ENCODE assay signal across 14 cellular contexts in genomic region chr21:45408271-45408791, GRCh38. TPM values are rescaled to one million over a fixed set of nuclear protein-coding genes. Genes with fewer than 3 reads are reported as not detected.
A peak's percentile ranks its signal among the peaks of the same experiment; 100 is the strongest.
DNase-seq lines count a peak whose midpoint lies in the region; ATAC-seq, FAIRE-seq and TF ChIP-seq lines count a peak whose summit lies in the region.
"Had no signal": no experiment of that assay in that cellular context is flagged by ENCODE, and none has a peak within 500 bp of the region (broad histone marks: within the 10 kb centered on the region; RNA-seq: fewer than 3 reads in every experiment).

No MANE protein-coding gene starts in this region.

- TF ChIP-seq POLR2A in H1 (IDR thresholded peaks at IDR 0.05; ENCODE audit: control extremely low read depth in 1 of 2, low read depth in 2 of 2, low read length in 2 of 2): no peak
- no peak for TF ChIP-seq POLR2A in HepG2 (IDR thresholded peaks at IDR 0.05; ENCODE audit: insufficient read depth in 1 of 2, low read depth in 2 of 2, low read length in 2 of 2)
- no peak for TF ChIP-seq POLR2A in spleen (IDR thresholded peaks at IDR 0.05)

- H3K23me2 ChIP-seq in H1 (ENCODE audit: low read depth, low read length): peaks cover 6% of the 10 kb centered on the region

- no peak overlapping the region for H3K23ac ChIP-seq in H1 (ENCODE audit: insufficient read length)

- peaks cover 55% of the 10 kb centered on the region for H3K4me1 ChIP-seq in NT2/D1 (ENCODE audit: insufficient read depth, insufficient read length)
- peaks cover 13 to 55% (median 44%) of the 10 kb centered on the region in 4 experiments for H3K4me1 ChIP-seq in H1 (replicated peaks in 1 of 4; ENCODE audit: control insufficient read depth in 3 of 4, insufficient read depth in 4 of 4, low read length in 3 of 4)
- H3K4me1 ChIP-seq in HepG2 (ENCODE audit: insufficient read depth, low read length): peaks cover 78% of the 10 kb centered on the region
- H3K4me1 ChIP-seq in spleen: peaks cover 9 to 56% (median 34%) of the 10 kb centered on the region in 6 donors

- no peak overlapping the region; the same call in 1 of the 2 replicates for H3K27ac ChIP-seq in H1 (ENCODE audit: low read depth, low read length)
- peak overlapping the region; percentile 92 for H3K27ac ChIP-seq in HepG2 (ENCODE audit: extremely low read length, insufficient read depth, low read length)
- no peak overlapping the region for H3K27ac ChIP-seq in spleen
- H3K27ac ChIP-seq: BLaER1 had no signal

- H2BK120ac ChIP-seq in H1 (replicated peaks; ENCODE audit: low read depth, low read length): no peak overlapping the region

- FAIRE-seq in H1 (lab: Jason Lieb, UNC) (no peak), HepG2 (lab: Jason Lieb, UNC) (no peak)
- FAIRE-seq: GM19239 had no signal

- H3K9ac ChIP-seq in NT2/D1 (ENCODE audit: insufficient read length, low read depth): peak overlapping the region; percentile 61
- no peak overlapping the region for H3K9ac ChIP-seq in H1 (replicated peaks in 1 of 4; ENCODE audit: extremely low read depth in 1 of 4, low read depth in 3 of 4, low read length in 3 of 4)
- peak overlapping the region; percentile 72 for H3K9ac ChIP-seq in HepG2 (ENCODE audit: insufficient read depth, low read depth, low read length)
- H3K9ac ChIP-seq: BLaER1 had no signal

- CTCF ChIA-PET in H1 (lab: Charles Lee; ENCODE audit: partially characterized antibody): interaction anchor here (0.7 to 4.5 kb wide), 9 partner anchors 9 to 118 kb away, joined by 3 to 32 read pairs (median 4); no protein-coding TSS in a partner anchor
- CTCF ChIA-PET in HepG2 (lab: Yijun Ruan, JAX; ENCODE audit: low intra/inter-chr PET ratio, low total read pairs): no interaction called here

- TF ChIP-seq EP300 in H1 (IDR thresholded peaks at IDR 0.05; ENCODE audit: borderline replicate concordance in 1 of 2, low read depth in 2 of 2, low read length in 2 of 2) (no peak), HepG2 (IDR thresholded peaks at IDR 0.05; ENCODE audit: low read depth in 2 of 2, low read length in 2 of 2) (no peak), HepG2 (CRISPR knock-in tag; IDR thresholded peaks at IDR 0.05; ENCODE audit: borderline replicate concordance) (no peak)

- H3K14ac ChIP-seq in H1 (ENCODE audit: insufficient read length): no peak overlapping the region

- TF ChIP-seq CTCF in H1 (IDR thresholded peaks at IDR 0.05; ENCODE audit: control extremely low read depth in 1 of 3, insufficient read depth in 1 of 3, low read depth in 1 of 3, low read length in 3 of 3): no peak
- no peak for TF ChIP-seq CTCF in HepG2 (CRISPR knock-in tag; IDR thresholded peaks at IDR 0.05)
- no peak for TF ChIP-seq CTCF in spleen (IDR thresholded peaks at IDR 0.05 in 8 of 11, conservative IDR thresholded peaks at IDR 0.05 in 3 of 11)

- no peak overlapping the region for H3K4me3 ChIP-seq in NT2/D1 (ENCODE audit: insufficient read length, low read depth)
- peak overlapping the region in 3 of 4 experiments; percentile 22 to 32 (median 26); a peak in 3 of 8 replicates for H3K4me3 ChIP-seq in H1 (ENCODE audit: extremely low read depth in 1 of 4, insufficient read depth in 2 of 4, low read depth in 3 of 4, low read length in 4 of 4)
- H3K4me3 ChIP-seq in HepG2 (replicated peaks in 1 of 3; ENCODE audit: insufficient read depth in 1 of 3, low read depth in 2 of 3, low read length in 3 of 3): peak overlapping the region; percentile 48 to 74 (median 52); a peak in 3 of 6 replicates
- no peak overlapping the region for H3K4me3 ChIP-seq in spleen
- H3K4me3 ChIP-seq: BLaER1, suprapubic skin had no signal

- DNase-seq in NT2/D1 (ENCODE audit: low read depth, low spot score): no peak
- no peak for DNase-seq in H1 (ENCODE audit: low read depth in 1 of 2, low spot score in 2 of 2)
- DNase-seq in HepG2 (ENCODE audit: low spot score): no peak
- DNase-seq in spleen: peak; percentile 55
- DNase-seq in stimulated activated naive CD4-positive, alpha-beta T cell treated with Interleukin-2 at 50 U/mL for 16 hours (lab: John Stamatoyannopoulos, UW): no peak
- DNase-seq in DMS79 (lab: John Stamatoyannopoulos, UW): no peak
- no peak for DNase-seq in NCI-H345 treated with DMSO at 0.1 percent for 48 hours (lab: John Stamatoyannopoulos, UW; ENCODE audit: unreplicated experiment)
- DNase-seq: activated CD4-positive, CD25-positive, alpha-beta regulatory T cell; DMS153; NCI-H1436 had no signal

- peaks cover 33 to 46% of the 10 kb centered on the region in 2 experiments for H4K20me1 ChIP-seq in H1 (replicated peaks in 1 of 2; ENCODE audit: control insufficient read depth in 1 of 2, insufficient read depth in 2 of 2, low read length in 2 of 2)
- peaks cover 27% of the 10 kb centered on the region for H4K20me1 ChIP-seq in HepG2 (ENCODE audit: insufficient read depth, low read length)

- no peak overlapping the region for H3K56ac ChIP-seq in H1 (replicated peaks; ENCODE audit: insufficient read length, low read depth, low read length)

- H4K5ac ChIP-seq in H1 (ENCODE audit: insufficient read length, low read depth, low read length): peak overlapping the region; percentile 45

- no peak overlapping the region for H2AK5ac ChIP-seq in H1 (ENCODE audit: low read depth, low read length)

- H3K4me2 ChIP-seq in H1 (ENCODE audit: insufficient read depth in 1 of 2, low read depth in 2 of 2, low read length in 2 of 2) (peak overlapping the region; percentile 75 to 85), HepG2 (ENCODE audit: low read depth, low read length) (peak overlapping the region; percentile 86)
- H3K4me2 ChIP-seq: BLaER1 had no signal

- POLR2A ChIA-PET in H1 (lab: Charles Lee; ENCODE audit: partially characterized antibody): interaction anchor here (1.0 to 3.3 kb wide), 10 partner anchors 9 to 79 kb away, joined by 3 to 14 read pairs (median 4); no protein-coding TSS in a partner anchor
- POLR2A ChIA-PET in HepG2 (lab: Yijun Ruan, JAX): interaction anchor here (1.0 to 8.9 kb wide), 5 partner anchors 15 to 120 kb away, joined by 3 to 210 read pairs (median 13); partner anchors contain the start of gene POFUT2

- ATAC-seq in HepG2 (no peak), GM21423 (IDR thresholded peaks at IDR 0.05; ENCODE audit: unreplicated experiment) (no peak)

- H3K4ac ChIP-seq in H1 (replicated peaks; ENCODE audit: insufficient read length, low read depth, low read length): peak overlapping the region; percentile 22

- WGBS in H1 (ENCODE audit: extremely low coverage in 1 of 2, insufficient coverage in 1 of 2, insufficient read length in 1 of 2, insufficient replicate concordance in 2 of 2, low coverage in 1 of 2, low lambda C conversion rate in 2 of 2, missing lambda C conversion rate in 1 of 2), 2 experiments: 65% methylated on average over 9 of the region's 10 CpGs; no CpG with 5 or more reads in 1 of the 2 experiments
- 85% methylated on average over 3 of the region's 10 CpGs for WGBS in HepG2 (ENCODE audit: low lambda C conversion rate)
- WGBS in spleen, 5 donors: 66 to 87% (median 75%) methylated on average over 7 to 10 of the region's 10 CpGs

- H3K27me3 ChIP-seq in NT2/D1 (ENCODE audit: insufficient read depth, insufficient read length) (peaks cover 5% of the 10 kb centered on the region), H1 (replicated peaks in 1 of 4; ENCODE audit: control insufficient read depth in 3 of 4, extremely low read depth in 1 of 4, insufficient read depth in 3 of 4, low read length in 3 of 4) (peaks cover 0 to 2% (median 0%) of the 10 kb centered on the region in 4 experiments; a peak in 3 of 7 replicates), HepG2 (ENCODE audit: control insufficient read depth in 1 of 2, insufficient read depth in 2 of 2, low read length in 2 of 2) (peaks cover under 1 to 11% of the 10 kb centered on the region in 2 experiments; a peak in 4 of 5 replicates), spleen (replicated peaks in 1 of 7) (peaks cover 0 to 70% (median 36%) of the 10 kb centered on the region in 7 donors)
- H3K27me3 ChIP-seq: suprapubic skin had no signal

- H4K8ac ChIP-seq in H1 (ENCODE audit: extremely low read depth, insufficient read depth, low read length): no peak overlapping the region

- intact Hi-C loops in HepG2 (cut with micrococcal nuclease; ENCODE audit: unreplicated experiment) (loop anchor here (10.0 kb wide), 1 partner anchor 114 kb away; no protein-coding TSS in a partner anchor), spleen (cut with DNase I; ENCODE audit: low total_unique reads) (no loop called here)

- H3K18ac ChIP-seq in H1 (ENCODE audit: extremely low read depth, low read length): peak overlapping the region; percentile 26; the same call in 1 of the 2 replicates

- H2BK5ac ChIP-seq in H1 (ENCODE audit: low read depth, low read length): peak overlapping the region; percentile 98; the same call in 1 of the 2 replicates

- H4K91ac ChIP-seq in H1 (replicated peaks; ENCODE audit: insufficient read length, low read length): peak overlapping the region; percentile 8

- H3K36me3 ChIP-seq in NT2/D1 (ENCODE audit: insufficient read depth, insufficient read length, low read length) (peaks cover 73% of the 10 kb centered on the region), H1 (ENCODE audit: control insufficient read depth in 2 of 4, insufficient read depth in 4 of 4, low read length in 3 of 4) (no peaks in the 10 kb centered on the region; a peak in 1 of 8 replicates), HepG2 (replicated peaks in 1 of 2; ENCODE audit: control insufficient read depth in 1 of 2, insufficient read depth in 2 of 2, low read length in 2 of 2) (no peaks in the 10 kb centered on the region; a peak in 2 of 5 replicates), spleen (no peaks in the 10 kb centered on the region)
- H3K36me3 ChIP-seq: BLaER1, suprapubic skin had no signal

- H3K79me2 ChIP-seq in H1 (ENCODE audit: control insufficient read depth in 1 of 2, insufficient read depth in 2 of 2, low read length in 2 of 2): peaks cover 33 to 73% of the 10 kb centered on the region in 2 experiments
- H3K79me2 ChIP-seq in HepG2 (ENCODE audit: insufficient read depth, low read length): peaks cover 70% of the 10 kb centered on the region

- H2BK12ac ChIP-seq in H1 (ENCODE audit: low read depth, low read length): no peak overlapping the region; the same call in 1 of the 2 replicates

- peaks cover 23% of the 10 kb centered on the region for H3K79me1 ChIP-seq in H1 (ENCODE audit: low read depth, low read length)

- no peak overlapping the region for H2BK20ac ChIP-seq in H1 (ENCODE audit: low read length)

- H2BK15ac ChIP-seq in H1 (ENCODE audit: low read length): peak overlapping the region; percentile 0; the same call in 1 of the 2 replicates

- in situ Hi-C loops in HepG2 (cut with HindIII; ENCODE audit: extremely low pct_ligation_motif_present, low pct_unique_long_range_greater_than_20kb): no loop called here

- H2AFZ ChIP-seq in H1 (ENCODE audit: low read length) (no peak overlapping the region), HepG2 (ENCODE audit: low read length) (no peak overlapping the region)

- H3K9me3 ChIP-seq in NT2/D1 (ENCODE audit: insufficient read depth, low read length) (no peaks in the 10 kb centered on the region), H1 (ENCODE audit: insufficient read depth in 2 of 2, low read depth in 1 of 2, low read length in 1 of 2) (no peaks in the 10 kb centered on the region), HepG2 (ENCODE audit: low read length) (no peaks in the 10 kb centered on the region), spleen (no peaks in the 10 kb centered on the region)
- H3K9me3 ChIP-seq: BLaER1, suprapubic skin had no signal

- BruUV-seq in HepG2 (replicated peaks; lab: Mats Ljungman, UMichigan): no TSS peak

- TF ChIP-seq RAD21 in H1 (IDR thresholded peaks at IDR 0.05 in 1 of 2, conservative IDR thresholded peaks at IDR 0.05 in 1 of 2; ENCODE audit: low read depth in 2 of 2, low read length in 2 of 2): no peak
- no peak for TF ChIP-seq RAD21 in HepG2 (CRISPR knock-in tag; IDR thresholded peaks at IDR 0.05)

RNA-seq across cellular contexts. Expression of gene COL18A1, which starts 3.4 kb away (rescaled TPM):
- 201 and 205 TPM in 2 replicates for total RNA-seq in H1 (2021; fragmentation: NEBNext Ultra II Directional; extraction: Animal tissue kit (Norgen Biotek cat#: 25700))
- polyA plus RNA-seq in H1 (2011; rRNA removed) (145 and 239 TPM in 2 replicates), HepG2 (2011; rRNA removed) (79.0 and 128 TPM in 2 replicates), spleen (10 to 100 TPM; 35.0 to 66.9 (median 60.0) TPM)
- polyA plus RNA-seq in H1 (2011; cell fraction: cytosol; rRNA removed): 167 TPM
- 627 TPM for polyA plus RNA-seq in H1 (2011; cell fraction: nucleus; rRNA removed)
- 80.5 to 132 TPM (median 130 TPM) in 4 replicates for polyA plus RNA-seq in H1 (2012, experiment 1 of 2)
- polyA plus RNA-seq in H1 (2012, experiment 2 of 2): 88.9 TPM
- 269 TPM for polyA plus RNA-seq in H1 (2013, experiment 1 of 2)
- 226 TPM for polyA plus RNA-seq in H1 (2013, experiment 2 of 2)
- 30.9 and 31.7 TPM in 2 replicates for polyA minus RNA-seq in H1 (2011; rRNA and poly(A)+ RNA removed)
- 90.3 TPM for polyA minus RNA-seq in H1 (2011; cell fraction: cytosol; rRNA and poly(A)+ RNA removed)
- polyA minus RNA-seq in H1 (2011; cell fraction: nucleus; rRNA and poly(A)+ RNA removed): 88.2 TPM
- total RNA-seq in HepG2 (2016; rRNA removed; fragmentation: Illumina TruSeq; extraction: Trizol) (21.2 and 102 TPM in 2 replicates), spleen (100 to 1,000 TPM in 3 of 7 donors, 10 to 100 TPM in 4; 71.8 to 208 (median 99.6) TPM)
- total RNA-seq in HepG2 (2016; cell fraction: cytosol; rRNA removed; fragmentation: Illumina TruSeq; extraction: Trizol; ENCODE audit: low read depth): 5.5 and 5.6 TPM in 2 replicates
- 18.4 and 106 TPM in 2 replicates for total RNA-seq in HepG2 (2016; cell fraction: insoluble cytoplasmic fraction; rRNA removed; fragmentation: Illumina TruSeq; extraction: Trizol)
- 10.8 and 11.6 TPM in 2 replicates for total RNA-seq in HepG2 (2016; cell fraction: membrane; rRNA removed; fragmentation: Illumina TruSeq; extraction: Trizol)
- 122 and 150 TPM in 2 replicates for total RNA-seq in HepG2 (2016; cell fraction: nucleus; rRNA removed; fragmentation: Illumina TruSeq; extraction: Trizol)
- polyA plus RNA-seq in HepG2 (2011; cell fraction: cytosol; rRNA removed): 51.6 and 89.8 TPM in 2 replicates
- 1,622 and 2,194 TPM in 2 replicates for polyA plus RNA-seq in HepG2 (2011; cell fraction: nucleus; rRNA removed)
- polyA plus RNA-seq in HepG2 (2012): 59.0 and 129 TPM in 2 replicates
- 4.3 and 4.4 TPM in 2 replicates for polyA plus RNA-seq in HepG2 (2016; cell fraction: cytosol; fragmentation: Illumina TruSeq; extraction: Trizol; ENCODE audit: low read depth)
- 20.7 and 26.9 TPM in 2 replicates for polyA plus RNA-seq in HepG2 (2016; cell fraction: insoluble cytoplasmic fraction; fragmentation: Illumina TruSeq; extraction: Trizol; ENCODE audit: low read depth)
- 5.0 and 6.2 TPM in 2 replicates for polyA plus RNA-seq in HepG2 (2016; cell fraction: membrane; fragmentation: Illumina TruSeq; extraction: Trizol; ENCODE audit: low read depth)
- polyA plus RNA-seq in HepG2 (2016; cell fraction: nucleus; fragmentation: Illumina TruSeq; extraction: Trizol; ENCODE audit: insufficient read depth, low read depth): 308 and 331 TPM in 2 replicates
- 0.09 and 44.3 TPM in 2 replicates for polyA minus RNA-seq in HepG2 (2011; rRNA and poly(A)+ RNA removed; ENCODE audit: low replicate concordance)
- 36.9 and 37.7 TPM in 2 replicates for polyA minus RNA-seq in HepG2 (2011; cell fraction: cytosol; rRNA and poly(A)+ RNA removed)
- 46.7 and 51.1 TPM in 2 replicates for polyA minus RNA-seq in HepG2 (2011; cell fraction: nucleus; rRNA and poly(A)+ RNA removed)

Comparison
In these comparisons a context has a peak if more than half of its experiments do, and no peak if none do; other contexts are left out.
1. H3K4me3 ChIP-seq: peak in H1 (3 of 4) and HepG2 (3 of 3); none in NT2/D1 (single experiment) and spleen (0 of 8).
2. H3K9ac ChIP-seq: peak in NT2/D1 (single experiment) and HepG2 (single experiment); none in H1 (0 of 4).